In genomic region chr6:104227502-104227901, GRCh38 we compare ENCODE assay signal across 24 cellular contexts.
DNase-seq lines count a peak whose midpoint lies in the region; ATAC-seq, FAIRE-seq and TF ChIP-seq lines count a peak whose summit lies in the region.
"Had no signal": no experiment of that assay in that cellular context is flagged by ENCODE, and none has a peak within 500 bp of the region (broad histone marks: within the 10 kb centered on the region; RNA-seq: fewer than 3 reads in every experiment).

No MANE protein-coding gene starts in this region.

- TF ChIP-seq EP300 in H1 (IDR thresholded peaks at IDR 0.05; ENCODE audit: borderline replicate concordance in 1 of 2, low read depth in 2 of 2, low read length in 2 of 2) = no peak

- no peak overlapping the region for H2BK5ac ChIP-seq in H1 (ENCODE audit: low read depth, low read length)

- H2BK12ac ChIP-seq in H1 (ENCODE audit: low read depth, low read length) = no peak overlapping the region

- ATAC-seq in HG02852 (IDR thresholded peaks at IDR 0.05; ENCODE audit: unreplicated experiment) = no peak
- ATAC-seq: stimulated activated memory B cell treated with anti-CD40 and anti-IgM and Interleukin-4, amounts not matched to agents 10 μg/mL and 1 μg/mL and 100 μg/mL, for 72 hours had no signal

- H3K79me2 ChIP-seq in H1 (ENCODE audit: control insufficient read depth in 1 of 2, insufficient read depth in 2 of 2, low read length in 2 of 2) = no peaks in the 10 kb centered on the region

- WGBS in H1 (ENCODE audit: extremely low coverage in 1 of 2, insufficient coverage in 1 of 2, insufficient read length in 1 of 2, insufficient replicate concordance in 2 of 2, low coverage in 1 of 2, low lambda C conversion rate in 2 of 2, missing lambda C conversion rate in 1 of 2), 2 experiments = 85% methylated on average over 2 of the region's 2 CpGs; no CpG with 5 or more reads in 1 of the 2 experiments

- CTCF ChIA-PET in H1 (lab: Charles Lee; ENCODE audit: partially characterized antibody) = interaction anchor here (1.0 to 1.8 kb wide), 6 partner anchors 13 to 300 kb away, joined by 3 to 5 read pairs (median 4); no protein-coding TSS in a partner anchor

- H3K14ac ChIP-seq in H1 (ENCODE audit: insufficient read length) = no peak overlapping the region

- no peak overlapping the region for H3K4ac ChIP-seq in H1 (replicated peaks; ENCODE audit: insufficient read length, low read depth, low read length)

- TF ChIP-seq POLR2A in H1 (IDR thresholded peaks at IDR 0.05; ENCODE audit: control extremely low read depth in 1 of 2, low read depth in 2 of 2, low read length in 2 of 2) = no peak

- H3K4me3 ChIP-seq in H1 (ENCODE audit: extremely low read depth in 1 of 4, insufficient read depth in 2 of 4, low read depth in 3 of 4, low read length in 4 of 4) = no peak overlapping the region
- H3K4me3 ChIP-seq in H7 (ENCODE audit: insufficient read depth, low read depth, low read length) = no peak overlapping the region
- H3K4me3 ChIP-seq: SJCRH30 had no signal

- H4K8ac ChIP-seq in H1 (ENCODE audit: extremely low read depth, insufficient read depth, low read length) = no peak overlapping the region

- H2AK5ac ChIP-seq in H1 (ENCODE audit: low read depth, low read length) = no peak overlapping the region

- in situ Hi-C loops in G401 (cut with HindIII; ENCODE audit: low sequenced_read_pairs) = no loop called here

- 0 out of 2 replicates have a peak overlapping the region, but pooled peaks have one; percentile 67 for H2AFZ ChIP-seq in H1 (ENCODE audit: low read length)

- no peak overlapping the region for H4K5ac ChIP-seq in H1 (ENCODE audit: insufficient read length, low read depth, low read length)

- no peak for FAIRE-seq in H1 (lab: Jason Lieb, UNC)
- FAIRE-seq: HTR-8/SVneo, RCC 7860, urothelium cell line had no signal

- H3K9me3 ChIP-seq in H1 (ENCODE audit: insufficient read depth in 2 of 2, low read depth in 1 of 2, low read length in 1 of 2) = no peaks in the 10 kb centered on the region
- H3K9me3 ChIP-seq: SJCRH30 had no signal

- H3K18ac ChIP-seq in H1 (ENCODE audit: extremely low read depth, low read length) = no peak overlapping the region

- H3K23me2 ChIP-seq in H1 (ENCODE audit: low read depth, low read length) = no peaks in the 10 kb centered on the region; the same call in 1 of the 2 replicates

- no peak for TF ChIP-seq CTCF in H1 (IDR thresholded peaks at IDR 0.05; ENCODE audit: control extremely low read depth in 1 of 3, insufficient read depth in 1 of 3, low read depth in 1 of 3, low read length in 3 of 3)

- no peak overlapping the region for H3K27ac ChIP-seq in H1 (ENCODE audit: low read depth, low read length)
- H3K27ac ChIP-seq: KMS-11, SJCRH30, WERI-Rb-1 had no signal

- H2BK15ac ChIP-seq in H1 (ENCODE audit: low read length) = no peak overlapping the region

- DNase-seq in G401 (ENCODE audit: low spot score) = peak; percentile 6
- peak; percentile 12 for DNase-seq in SKM-1 (lab: John Stamatoyannopoulos, UW; ENCODE audit: unreplicated experiment)
- no peak for DNase-seq in H1 (ENCODE audit: low read depth in 1 of 2, low spot score in 2 of 2)
- peak; percentile 5 for DNase-seq in retina
- DNase-seq in activated naive CD4-positive, alpha-beta T cell treated with anti-CD3 and anti-CD28 coated beads, Interleukin-2, amount 50 U/mL, for 16 hours = no peak
- DNase-seq in H7 = no peak
- DNase-seq: aorta; Calu3; glutamatergic neuron; naive B cell; NCI-H187; NCI-H2171 treated with DMSO at 0.1 percent for 48 hours; NCI-H524; occipital lobe; SJCRH30; stimulated activated CD4-positive, alpha-beta T cell treated with anti-CD3 and anti-CD28 coated beads, Interleukin-2, amount 100 ng/mL, for 48 hours; T-helper 2 cell; WERI-Rb-1 had no signal

- no peak overlapping the region for H4K91ac ChIP-seq in H1 (replicated peaks; ENCODE audit: insufficient read length, low read length)

- H3K4me2 ChIP-seq in H1 (ENCODE audit: insufficient read depth in 1 of 2, low read depth in 2 of 2, low read length in 2 of 2) = no peak overlapping the region
- H3K4me2 ChIP-seq: KMS-11 had no signal

- H2BK120ac ChIP-seq in H1 (replicated peaks; ENCODE audit: low read depth, low read length) = no peak overlapping the region

- H3K27me3 ChIP-seq in H1 (replicated peaks in 1 of 4; ENCODE audit: control insufficient read depth in 3 of 4, extremely low read depth in 1 of 4, insufficient read depth in 3 of 4, low read length in 3 of 4) = no peaks in the 10 kb centered on the region
- no peaks in the 10 kb centered on the region for H3K27me3 ChIP-seq in H7 (ENCODE audit: control insufficient read depth, insufficient read depth, low read length)
- H3K27me3 ChIP-seq: SJCRH30 had no signal

- no peak overlapping the region for H2BK20ac ChIP-seq in H1 (ENCODE audit: low read length)

- H3K23ac ChIP-seq in H1 (ENCODE audit: insufficient read length) = no peak overlapping the region

- H3K36me3 ChIP-seq in H1 (ENCODE audit: control insufficient read depth in 2 of 4, insufficient read depth in 4 of 4, low read length in 3 of 4) = no peaks in the 10 kb centered on the region
- no peaks in the 10 kb centered on the region for H3K36me3 ChIP-seq in H7 (replicated peaks; ENCODE audit: control insufficient read depth, insufficient read depth, low read length)
- H3K36me3 ChIP-seq: SJCRH30, WERI-Rb-1 had no signal

- POLR2A ChIA-PET in H1 (lab: Charles Lee; ENCODE audit: partially characterized antibody) = no interaction called here

- no peak overlapping the region for H3K56ac ChIP-seq in H1 (replicated peaks; ENCODE audit: insufficient read length, low read depth, low read length)

- H3K79me1 ChIP-seq in H1 (ENCODE audit: low read depth, low read length) = no peaks in the 10 kb centered on the region

- H3K4me1 ChIP-seq in H1 (replicated peaks in 1 of 4; ENCODE audit: control insufficient read depth in 3 of 4, insufficient read depth in 4 of 4, low read length in 3 of 4) = no peaks in the 10 kb centered on the region
- H3K4me1 ChIP-seq: SJCRH30 had no signal

- no peak for TF ChIP-seq RAD21 in H1 (IDR thresholded peaks at IDR 0.05 in 1 of 2, conservative IDR thresholded peaks at IDR 0.05 in 1 of 2; ENCODE audit: low read depth in 2 of 2, low read length in 2 of 2)

- H3K9ac ChIP-seq in H1 (replicated peaks in 1 of 4; ENCODE audit: extremely low read depth in 1 of 4, low read depth in 3 of 4, low read length in 3 of 4) = no peak overlapping the region
- H3K9ac ChIP-seq: KMS-11 had no signal

- H4K20me1 ChIP-seq in H1 (replicated peaks in 1 of 2; ENCODE audit: control insufficient read depth in 1 of 2, insufficient read depth in 2 of 2, low read length in 2 of 2) = no peaks in the 10 kb centered on the region

TF ChIP-seq in H1, 55 proteins besides CTCF, POLR2A, EP300 and RAD21 (continues in another document):
- TF ChIP-seq PHF8 (conservative IDR thresholded peaks at IDR 0.05; ENCODE audit: low read depth, low read length) (no peak), POU5F1 (IDR thresholded peaks at IDR 0.05; ENCODE audit: low read depth, low read length) (no peak), TAF7 (optimal IDR thresholded peaks at IDR 0.05; ENCODE audit: borderline replicate concordance, low read depth, low read length) (no peak), GABPA (IDR thresholded peaks at IDR 0.05; ENCODE audit: borderline replicate concordance, insufficient read depth, low read length) (no peak), TEAD4 (IDR thresholded peaks at IDR 0.05; ENCODE audit: low read depth, low read length) (no peak), ATF3 (IDR thresholded peaks at IDR 0.05; ENCODE audit: insufficient read depth, low read depth, low read length) (no peak), CHD2 (IDR thresholded peaks at IDR 0.05; ENCODE audit: low read length) (no peak)

Comparison
In these comparisons a context has a peak if more than half of its experiments do, and no peak if none do; other contexts are left out.
1. DNase-seq: peak in G401 (single experiment), SKM-1 (single experiment) and retina (single experiment); none in H1 (0 of 2), activated naive CD4-positive, alpha-beta T cell treated with anti-CD3 and anti-CD28 coated beads, Interleukin-2, amount 50 U/mL, for 16 hours (single experiment) and H7 (single experiment).